8 cellular contexts compared by ENCODE assay signal in the genomic region with DNA sequence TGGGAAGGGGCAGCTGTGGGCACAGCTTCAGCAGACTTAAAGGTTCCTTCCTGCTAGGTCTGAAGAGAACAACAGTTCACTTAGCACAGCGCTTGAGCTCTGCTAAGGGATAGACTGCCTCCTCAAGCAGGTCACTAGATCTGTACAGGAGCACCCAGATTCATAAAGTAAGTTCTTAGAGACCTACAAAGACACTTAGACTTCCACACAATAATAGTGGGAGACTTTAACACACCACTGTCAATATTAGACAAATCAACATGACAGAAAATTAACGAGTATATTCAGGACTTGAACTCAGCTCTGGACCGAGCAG.
"Had no signal": no experiment of that assay in that cellular context is flagged by ENCODE, and none has a peak within 500 bp of the region (broad histone marks: within the 10 kb centered on the region; RNA-seq: fewer than 3 reads in every experiment).

No MANE protein-coding gene starts in this region.

- FAIRE-seq: HTR-8/SVneo, K562 had no signal

- ATAC-seq: K562 had no signal

- H3K4me3 Mint-ChIP-seq: IgD-negative memory B cell had no signal

- H3K4me2 ChIP-seq: KMS-11 had no signal

- H3K27ac Mint-ChIP-seq: IgD-negative memory B cell had no signal

- H3K27me3 Mint-ChIP-seq: IgD-negative memory B cell had no signal

- H3K36me3 Mint-ChIP-seq: IgD-negative memory B cell had no signal

- DNase-seq: IMR-90, KBM-7, KG1 had no signal

- H3K4me3 ChIP-seq: K562 had no signal

- H3K9ac ChIP-seq: KMS-11 had no signal

- H3K27ac ChIP-seq: HL-60, KMS-11 had no signal
